ENCODE assay signal across 13 cellular contexts in genomic region chr5:54774281-54775171, GRCh38.
DNase-seq lines count a peak whose midpoint lies in the region; ATAC-seq and TF ChIP-seq lines count a peak whose summit lies in the region.
"Had no signal": no experiment of that assay in that cellular context is flagged by ENCODE, and none has a peak within 500 bp of the region (broad histone marks: within the 10 kb centered on the region; RNA-seq: fewer than 3 reads in every experiment).

No MANE protein-coding gene starts in this region.

- H3K9me3 Mint-ChIP-seq in naive B cell = no peaks in the 10 kb centered on the region
- H3K9me3 Mint-ChIP-seq: T-helper 1 cell treated with Interleukin-12 subunit alpha and Interleukin-12 subunit beta and Interleukin-4 antibody, amounts not matched to agents 30 μg/mL and 1 μg/mL, for 36 hours had no signal

- TF ChIP-seq CTCF in Peyer's patch (IDR thresholded peaks at IDR 0.05) (no peak), fibroblast of villous mesenchyme (IDR thresholded peaks at IDR 0.05; ENCODE audit: insufficient read depth, low read depth, low read length) (no peak), upper lobe of right lung (IDR thresholded peaks at IDR 0.05) (no peak)

- H3K27me3 ChIP-seq in Peyer's patch (no peaks in the 10 kb centered on the region), upper lobe of right lung (no peaks in the 10 kb centered on the region)

- H3K27ac ChIP-seq in Peyer's patch = no peak overlapping the region
- no peak overlapping the region for H3K27ac ChIP-seq in upper lobe of right lung

- no peaks in the 10 kb centered on the region for H3K4me1 ChIP-seq in Peyer's patch
- no peaks in the 10 kb centered on the region for H3K4me1 ChIP-seq in upper lobe of right lung

- H3K27me3 Mint-ChIP-seq in naive B cell = no peaks in the 10 kb centered on the region
- H3K27me3 Mint-ChIP-seq: progenitor cell of endocrine pancreas had no signal

- peak in 2 of 3 donors; percentile 53 to 56 for DNase-seq in Peyer's patch
- peak; percentile 70 for DNase-seq in fibroblast of villous mesenchyme (ENCODE audit: low read depth)
- DNase-seq in naive B cell = no peak
- DNase-seq in upper lobe of right lung = peak; percentile 61
- DNase-seq in effector CD8-positive, alpha-beta T cell (lab: John Stamatoyannopoulos, UW) = no peak
- no peak for DNase-seq in NCI-H2029 (lab: John Stamatoyannopoulos, UW)
- DNase-seq: amniotic stem cell; DMS 273 treated with DMSO at 0.1 percent for 48 hours; effector memory CD4-positive, alpha-beta T cell; NCI-H1417 treated with DMSO at 0.1 percent for 48 hours had no signal

- H3K4me3 ChIP-seq in Peyer's patch (no peak overlapping the region), fibroblast of villous mesenchyme (ENCODE audit: low read depth, low read length) (no peak overlapping the region), upper lobe of right lung (no peak overlapping the region)

- peak overlapping the region in 2 of 8 donors; percentile 50 to 70 for H3K4me3 Mint-ChIP-seq in naive B cell
- H3K4me3 Mint-ChIP-seq: T-helper 1 cell treated with Interleukin-12 subunit alpha and Interleukin-12 subunit beta and Interleukin-4 antibody, amounts not matched to agents 30 μg/mL and 1 μg/mL, for 36 hours had no signal

- H3K36me3 ChIP-seq in Peyer's patch (no peaks in the 10 kb centered on the region), upper lobe of right lung (no peaks in the 10 kb centered on the region)

- TF ChIP-seq POLR2A in Peyer's patch (IDR thresholded peaks at IDR 0.05) = no peak

- H3K4me1 Mint-ChIP-seq in naive B cell = peaks cover 31 to 72% (median 68%) of the 10 kb centered on the region in 3 donors

- ATAC-seq in naive B cell (ENCODE audit: low read depth in 2 of 2) (peak; percentile 11 to 17), upper lobe of right lung (peak; percentile 66), HG03521 (IDR thresholded peaks at IDR 0.05; ENCODE audit: unreplicated experiment) (no peak)

- intact Hi-C loops in upper lobe of right lung (cut with DNase I) = no loop called here

- H3K36me3 Mint-ChIP-seq in naive B cell = no peaks in the 10 kb centered on the region

- H3K27ac Mint-ChIP-seq in naive B cell = peak overlapping the region in 3 of 6 donors; percentile 70 to 90 (median 74)
- H3K27ac Mint-ChIP-seq: progenitor cell of endocrine pancreas; T-helper 1 cell treated with Interleukin-12 subunit alpha and Interleukin-12 subunit beta and Interleukin-4 antibody, amounts not matched to agents 30 μg/mL and 1 μg/mL, for 36 hours had no signal

- H3K9me3 ChIP-seq in Peyer's patch (no peaks in the 10 kb centered on the region), upper lobe of right lung (no peaks in the 10 kb centered on the region)

Comparison
In these comparisons a context has a peak if more than half of its experiments do, and no peak if none do; other contexts are left out.
1. DNase-seq: peak in Peyer's patch (2 of 3), fibroblast of villous mesenchyme (single experiment) and upper lobe of right lung (single experiment); none in naive B cell (single experiment), effector CD8-positive, alpha-beta T cell (single experiment) and NCI-H2029 (single experiment).